Comparison of ENCODE assay signal across 1 cellular context in the genomic region with DNA sequence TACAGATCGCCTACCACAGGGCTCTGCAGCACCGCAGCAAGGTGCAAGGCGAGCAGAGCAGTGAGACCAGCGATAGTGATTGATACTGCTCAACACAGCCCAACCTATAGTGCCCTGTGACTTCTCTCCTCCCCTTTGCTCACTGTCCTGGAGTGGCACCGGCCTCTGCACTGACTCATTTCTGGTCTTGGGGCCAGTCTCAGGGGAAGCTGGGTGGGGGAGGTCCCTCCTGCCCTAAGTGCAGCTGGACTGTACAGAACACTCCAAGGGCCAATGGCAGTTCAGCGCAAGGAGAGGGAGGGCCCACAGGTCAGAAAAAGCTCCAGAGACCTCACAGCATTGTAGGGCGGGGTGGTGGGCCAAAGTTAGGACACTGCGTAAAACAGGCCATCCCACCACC.
A peak's percentile ranks its signal among the peaks of the same experiment; 100 is the strongest.
TF ChIP-seq lines count a peak whose summit lies in the region.

No MANE protein-coding gene starts in this region.

TF ChIP-seq in endothelial cell of umbilical vein, 7 proteins besides CTCF, POLR2A, EP300 and RAD21:
- peak; percentile 10 for TF ChIP-seq JUN (IDR thresholded peaks at IDR 0.05; ENCODE audit: borderline replicate concordance, insufficient read depth, insufficient read length, low read depth)
- TF ChIP-seq EZH2 (IDR thresholded peaks at IDR 0.05; ENCODE audit: borderline replicate concordance, low read depth, low read length, severe bottlenecking): no peak
- TF ChIP-seq POLR2AphosphoS5 (IDR thresholded peaks at IDR 0.05; ENCODE audit: insufficient read depth, low read depth, low read length): peak; percentile 23
- peak; percentile 33 for TF ChIP-seq FOS (IDR thresholded peaks at IDR 0.05; ENCODE audit: borderline replicate concordance, insufficient read depth, low read length)
